ENCODE assay signal across 6 cellular contexts in genomic region chr16:54353097-54353496, GRCh38.
"Had no signal": no experiment of that assay in that cellular context is flagged by ENCODE, and none has a peak within 500 bp of the region (broad histone marks: within the 10 kb centered on the region; RNA-seq: fewer than 3 reads in every experiment).

No MANE protein-coding gene starts in this region.

- DNase-seq: H9, HCEC 1CT, IMR-90, KG1 had no signal

- ATAC-seq: GM23338, K562 had no signal
